In the genomic region with DNA sequence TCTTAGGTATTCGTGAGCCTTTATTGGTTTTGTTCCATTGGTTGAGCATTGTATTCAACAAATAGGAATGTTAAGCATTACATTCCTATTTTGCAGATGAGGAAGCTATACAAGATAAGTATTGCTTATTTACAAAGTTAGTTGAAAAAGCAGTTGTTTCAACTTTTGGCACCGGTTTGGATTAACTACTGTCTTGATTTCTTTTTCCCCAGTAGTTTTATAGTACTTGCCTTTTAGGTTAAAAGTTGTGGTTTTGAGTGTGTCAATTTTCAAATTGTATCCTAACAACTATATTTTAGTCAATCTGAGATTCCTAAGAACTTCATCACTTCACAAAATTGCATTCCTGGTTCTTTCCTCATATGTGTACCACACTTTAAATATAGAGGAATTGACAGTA, we compare ENCODE assay signal across 25 cellular contexts.
"Had no signal": no experiment of that assay in that cellular context is flagged by ENCODE, and none has a peak within 500 bp of the region (broad histone marks: within the 10 kb centered on the region; RNA-seq: fewer than 3 reads in every experiment).

No MANE protein-coding gene starts in this region.

- H3K27ac ChIP-seq: esophagus muscularis mucosa, gastroesophageal sphincter, hepatocyte, left ventricle myocardium inferior, right lobe of liver, skin epidermis, testis, transverse colon, VCaP had no signal

- H3K4me3 ChIP-seq: esophagus muscularis mucosa, gastroesophageal sphincter, hepatocyte, left ventricle myocardium inferior, lung, mucosa of descending colon, right lobe of liver, skin epidermis, testis, transverse colon had no signal

- H3K9me3 ChIP-seq: esophagus muscularis mucosa, gastroesophageal sphincter, left ventricle myocardium inferior, mucosa of descending colon, right lobe of liver, testis, transverse colon had no signal

- DNase-seq: activated CD4-positive, alpha-beta memory T cell treated with anti-CD3 and anti-CD28 coated beads, Interleukin-2, amount 10 ng/mL, durations not matched to agents 7 days and 5 days; activated CD4-positive, alpha-beta T cell treated with anti-CD3 and anti-CD28 coated beads for 4 hours; activated CD8-positive, alpha-beta memory T cell treated with anti-CD3 and anti-CD28 coated beads, Interleukin-2, amount 50 U/mL, for 48 hours; activated gamma-delta T cell treated with Interleukin-2 at 50 U/mL for 16 hours; activated naive CD4-positive, alpha-beta T cell treated with anti-CD3 and anti-CD28 coated beads, Interleukin-2, amount 50 U/mL, for 16 hours; activated T-cell treated with anti-CD3 and anti-CD28 coated beads, Interleukin-2, amount 50 U/mL, for 4 hours; amygdala; dermis blood vessel endothelial cell; effector CD4-positive, alpha-beta T cell; left ventricle myocardium inferior; mucosa of descending colon; right lobe of liver; stimulated activated CD4-positive, alpha-beta T cell treated with anti-CD3 and anti-CD28 coated beads, Interleukin-12 subunit alpha, Interleukin-12 subunit beta, amount 100 ng/mL, for 4 hours; stimulated activated CD4-positive, alpha-beta T cell treated with anti-CD3 and anti-CD28 coated beads, Interleukin-4, amount 100 ng/mL, for 1 hour; stimulated activated naive CD8-positive, alpha-beta T cell treated with anti-CD3 and anti-CD28 coated beads, Interleukin-15, Interleukin-2, amounts not matched to agents 100 U/mL and 50 U/mL, for 24 hours; T-helper 1 cell; testis; transverse colon had no signal

- H3K36me3 ChIP-seq: esophagus muscularis mucosa, gastroesophageal sphincter, left ventricle myocardium inferior, right lobe of liver, transverse colon had no signal

- ATAC-seq: activated T-cell treated with anti-CD3 and anti-CD28 coated beads, Interleukin-2, amount 50 U/mL, for 4 hours; activated T-helper 17 cell treated with anti-CD3 and anti-CD28 coated beads, Interleukin-2, amount 50 U/mL, for 72 hours; gastroesophageal sphincter; mucosa of descending colon; right lobe of liver; stimulated activated naive CD8-positive, alpha-beta T cell treated with anti-CD3 and anti-CD28 coated beads, Interleukin-15, Interleukin-2, amounts not matched to agents 100 U/mL and 50 U/mL, for 24 hours had no signal

- H3K27me3 ChIP-seq: right lobe of liver, testis, transverse colon had no signal

- H3K4me1 ChIP-seq: esophagus muscularis mucosa, gastroesophageal sphincter, left ventricle myocardium inferior, right lobe of liver, testis, transverse colon had no signal
